21 cellular contexts compared by ENCODE assay signal in the genomic region with DNA sequence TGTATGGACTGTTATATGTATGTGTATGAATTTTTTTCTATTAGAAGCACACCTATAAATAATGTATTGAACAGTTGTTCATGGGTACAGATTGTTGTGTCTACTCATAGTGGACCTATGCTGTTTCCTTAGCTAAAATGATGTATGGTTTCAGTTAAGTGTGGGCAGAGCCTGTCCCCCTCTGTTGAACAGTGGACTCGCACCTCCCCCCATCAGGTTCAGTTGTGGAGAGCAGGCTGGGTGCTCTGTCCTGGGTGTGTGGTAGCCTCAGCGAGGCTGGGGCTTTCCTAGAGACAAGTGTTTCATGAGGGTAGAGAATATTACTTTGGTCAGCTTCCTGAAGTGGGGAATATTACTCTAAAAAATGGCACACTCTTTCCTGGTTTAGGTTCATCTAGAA. TPM values are rescaled to one million over a fixed set of nuclear protein-coding genes. Genes with fewer than 3 reads are reported as not detected.
DNase-seq lines count a peak whose midpoint lies in the region; ATAC-seq, FAIRE-seq and TF ChIP-seq lines count a peak whose summit lies in the region.
"Had no signal": no experiment of that assay in that cellular context is flagged by ENCODE, and none has a peak within 500 bp of the region (broad histone marks: within the 10 kb centered on the region; RNA-seq: fewer than 3 reads in every experiment).

No MANE protein-coding gene starts in this region.

- no peak for TF ChIP-seq EP300 in HepG2 (IDR thresholded peaks at IDR 0.05; ENCODE audit: low read depth in 2 of 2, low read length in 2 of 2)
- no peak for TF ChIP-seq EP300 in HepG2 (CRISPR knock-in tag; IDR thresholded peaks at IDR 0.05; ENCODE audit: borderline replicate concordance)

- no peak overlapping the region for H3K27ac ChIP-seq in HepG2 (ENCODE audit: extremely low read length, insufficient read depth, low read length)
- no peak overlapping the region for H3K27ac ChIP-seq in right lobe of liver
- H3K27ac ChIP-seq: RWPE1, SJCRH30 had no signal

- H3K36me3 ChIP-seq in HepG2 (replicated peaks in 1 of 2; ENCODE audit: control insufficient read depth in 1 of 2, insufficient read depth in 2 of 2, low read length in 2 of 2) (peaks cover 20 to 64% of the 10 kb centered on the region in 2 experiments), right lobe of liver (peaks cover 0 to 33% (median 10%) of the 10 kb centered on the region in 4 donors)

- BruUV-seq in HepG2 (replicated peaks; lab: Mats Ljungman, UMichigan): no TSS peak

- in situ Hi-C loops in HepG2 (cut with HindIII; ENCODE audit: extremely low pct_ligation_motif_present, low pct_unique_long_range_greater_than_20kb): no loop called here

- peaks cover 32% of the 10 kb centered on the region for H3K36me3 Mint-ChIP-seq in WTC11
- H3K36me3 Mint-ChIP-seq in memory B cell: peaks cover 30% of the 10 kb centered on the region
- peaks cover 51% of the 10 kb centered on the region for H3K36me3 Mint-ChIP-seq in type B pancreatic cell

- H3K27me3 ChIP-seq in HepG2 (ENCODE audit: control insufficient read depth in 1 of 2, insufficient read depth in 2 of 2, low read length in 2 of 2) (no peaks in the 10 kb centered on the region; a peak in 1 of 5 replicates), right lobe of liver (no peaks in the 10 kb centered on the region)
- H3K27me3 ChIP-seq: SJCRH30 had no signal

- WGBS in HepG2 (ENCODE audit: low lambda C conversion rate): 95% methylated on average over 2 of the region's 2 CpGs
- WGBS in right lobe of liver (ENCODE audit: insufficient coverage, low coverage, low lambda C conversion rate, missing lambda C conversion rate): 94% methylated on average over 2 of the region's 2 CpGs

- H3K27me3 Mint-ChIP-seq in WTC11 (ENCODE audit: low read depth): no peaks in the 10 kb centered on the region
- no peaks in the 10 kb centered on the region for H3K27me3 Mint-ChIP-seq in memory B cell
- no peaks in the 10 kb centered on the region for H3K27me3 Mint-ChIP-seq in type B pancreatic cell
- H3K27me3 Mint-ChIP-seq: CD4-positive, alpha-beta memory T cell had no signal

- ATAC-seq in HepG2: no peak
- ATAC-seq in right lobe of liver: no peak
- ATAC-seq in WTC11: peak; percentile 32; the same call in 1 of the 2 replicates
- no peak for ATAC-seq in memory B cell (ENCODE audit: low read depth)

- H3K4me2 ChIP-seq in HepG2 (ENCODE audit: low read depth, low read length): no peak overlapping the region

- H3K9me3 Mint-ChIP-seq in WTC11 (no peaks in the 10 kb centered on the region), memory B cell (no peaks in the 10 kb centered on the region), type B pancreatic cell (no peaks in the 10 kb centered on the region)
- H3K9me3 Mint-ChIP-seq: CD4-positive, alpha-beta memory T cell had no signal

- H3K9me3 ChIP-seq in HepG2 (ENCODE audit: low read length) (no peaks in the 10 kb centered on the region), right lobe of liver (no peaks in the 10 kb centered on the region)
- H3K9me3 ChIP-seq: HAP-1, SJCRH30 had no signal

- no peak overlapping the region for H3K4me3 ChIP-seq in HepG2 (replicated peaks in 1 of 3; ENCODE audit: insufficient read depth in 1 of 3, low read depth in 2 of 3, low read length in 3 of 3)
- no peak overlapping the region for H3K4me3 ChIP-seq in right lobe of liver
- H3K4me3 ChIP-seq: HAP-1, SJCRH30 had no signal

- DNase-seq in HepG2 (ENCODE audit: low spot score): no peak
- DNase-seq in right lobe of liver: no peak
- no peak for DNase-seq in WTC11 (ENCODE audit: low spot score)
- no peak for DNase-seq in memory B cell (ENCODE audit: low spot score in 2 of 2)
- no peak for DNase-seq in type B pancreatic cell (ENCODE audit: extremely low spot score, unreplicated experiment)
- no peak for DNase-seq in H4 (ENCODE audit: low spot score)
- DNase-seq in NCI-H748 treated with DMSO at 0.1 percent for 48 hours (lab: John Stamatoyannopoulos, UW): no peak
- DNase-seq in NCI-H2196 treated with DMSO at 0.1 percent for 48 hours (lab: John Stamatoyannopoulos, UW; ENCODE audit: unreplicated experiment): no peak
- DNase-seq: 8988T; Calu3; CD4-positive, alpha-beta memory T cell; DMS53; NCI-H1048; NCI-H146; NCI-H345; NCI-H526; SJCRH30 had no signal

- H3K79me2 ChIP-seq in HepG2 (ENCODE audit: insufficient read depth, low read length): no peaks in the 10 kb centered on the region

- H4K20me1 ChIP-seq in HepG2 (ENCODE audit: insufficient read depth, low read length): 0 out of 2 replicates have a peak, but pooled peaks cover 1% of the 10 kb centered on the region

- H3K27ac Mint-ChIP-seq in WTC11: peak overlapping the region; percentile 52; the same call in 1 of the 2 replicates
- H3K27ac Mint-ChIP-seq in memory B cell: peak overlapping the region; percentile 28
- peak overlapping the region; percentile 64 for H3K27ac Mint-ChIP-seq in type B pancreatic cell
- H3K27ac Mint-ChIP-seq: CD4-positive, alpha-beta memory T cell had no signal

- FAIRE-seq in HepG2 (lab: Jason Lieb, UNC): no peak
- FAIRE-seq: HTR-8/SVneo had no signal

- POLR2A ChIA-PET in HepG2 (lab: Yijun Ruan, JAX) (no interaction called here), WTC11 (lab: Charles Lee) (no interaction called here)

- CTCF ChIA-PET in HepG2 (lab: Yijun Ruan, JAX; ENCODE audit: low intra/inter-chr PET ratio, low total read pairs) (no interaction called here), WTC11 (lab: Charles Lee) (no interaction called here)

- TF ChIP-seq CTCF in HepG2 (CRISPR knock-in tag; IDR thresholded peaks at IDR 0.05) (0 out of 2 replicates have a peak, but pooled peaks have one; percentile 9), right lobe of liver (IDR thresholded peaks at IDR 0.05) (no peak), WTC11 (IDR thresholded peaks at IDR 0.05) (no peak), type B pancreatic cell (conservative IDR thresholded peaks at IDR 0.05) (no peak)

- H3K4me1 ChIP-seq in HepG2 (ENCODE audit: insufficient read depth, low read length): peaks cover 5% of the 10 kb centered on the region
- peaks cover 0 to under 1% (median 0%) of the 10 kb centered on the region in 4 donors for H3K4me1 ChIP-seq in right lobe of liver
- H3K4me1 ChIP-seq: SJCRH30 had no signal

- no peaks in the 10 kb centered on the region for H3K4me1 Mint-ChIP-seq in WTC11
- H3K4me1 Mint-ChIP-seq in memory B cell: no peaks in the 10 kb centered on the region
- H3K4me1 Mint-ChIP-seq in type B pancreatic cell (ENCODE audit: unreplicated experiment): peaks cover 4% of the 10 kb centered on the region

- H3K9ac ChIP-seq in HepG2 (ENCODE audit: insufficient read depth, low read depth, low read length): no peak overlapping the region

- H2AFZ ChIP-seq in HepG2 (ENCODE audit: low read length): no peak overlapping the region

- TF ChIP-seq RAD21 in HepG2 (CRISPR knock-in tag; IDR thresholded peaks at IDR 0.05): no peak

- intact Hi-C loops in HepG2 (cut with micrococcal nuclease; ENCODE audit: unreplicated experiment) (no loop called here), right lobe of liver (cut with DNase I) (no loop called here)

- TF ChIP-seq POLR2A in HepG2 (IDR thresholded peaks at IDR 0.05; ENCODE audit: insufficient read depth in 1 of 2, low read depth in 2 of 2, low read length in 2 of 2) (no peak), right lobe of liver (IDR thresholded peaks at IDR 0.05) (no peak)

- H3K4me3 Mint-ChIP-seq in WTC11 (no peak overlapping the region), memory B cell (no peak overlapping the region), type B pancreatic cell (no peak overlapping the region)
- H3K4me3 Mint-ChIP-seq: CD4-positive, alpha-beta memory T cell had no signal

TF ChIP-seq in HepG2, 621 proteins besides CTCF, POLR2A, EP300 and RAD21:
- TF ChIP-seq ZNF556 (CRISPR knock-in tag; IDR thresholded peaks at IDR 0.05; ENCODE audit: borderline replicate concordance) (no peak), ZMAT3 (CRISPR knock-in tag; conservative IDR thresholded peaks at IDR 0.05) (no peak)

TF ChIP-seq in WTC11, 78 proteins besides CTCF, POLR2A, EP300 and RAD21 (continues in another document):
- TF ChIP-seq FOXJ3 (CRISPR knock-in tag; IDR thresholded peaks at IDR 0.05; ENCODE audit: borderline replicate concordance) (no peak), ZNF396 (CRISPR knock-in tag; IDR thresholded peaks at IDR 0.05; ENCODE audit: borderline replicate concordance) (no peak)

RNA-seq across cellular contexts. Expression of gene LRRTM2, which starts 47.4 kb away (rescaled TPM):
- not detected in 2 replicates for total RNA-seq in HepG2 (2016; rRNA removed; fragmentation: Illumina TruSeq; extraction: Trizol)
- not detected in 2 replicates for total RNA-seq in HepG2 (2016; cell fraction: cytosol; rRNA removed; fragmentation: Illumina TruSeq; extraction: Trizol; ENCODE audit: low read depth)
- total RNA-seq in HepG2 (2016; cell fraction: insoluble cytoplasmic fraction; rRNA removed; fragmentation: Illumina TruSeq; extraction: Trizol): not detected in 2 replicates
- total RNA-seq in HepG2 (2016; cell fraction: membrane; rRNA removed; fragmentation: Illumina TruSeq; extraction: Trizol): not detected in 2 replicates
- total RNA-seq in HepG2 (2016; cell fraction: nucleus; rRNA removed; fragmentation: Illumina TruSeq; extraction: Trizol): not detected in 2 replicates
- polyA plus RNA-seq in HepG2 (2011; rRNA removed): not detected in 2 replicates
- not detected in 2 replicates for polyA plus RNA-seq in HepG2 (2011; cell fraction: cytosol; rRNA removed)
- not detected in 2 replicates for polyA plus RNA-seq in HepG2 (2011; cell fraction: nucleus; rRNA removed)
- 0.03 and 0.08 TPM in 2 replicates for polyA plus RNA-seq in HepG2 (2012)
- not detected in 2 replicates for polyA plus RNA-seq in HepG2 (2016; cell fraction: cytosol; fragmentation: Illumina TruSeq; extraction: Trizol; ENCODE audit: low read depth)
- polyA plus RNA-seq in HepG2 (2016; cell fraction: insoluble cytoplasmic fraction; fragmentation: Illumina TruSeq; extraction: Trizol; ENCODE audit: low read depth): not detected in 2 replicates
- not detected in 2 replicates for polyA plus RNA-seq in HepG2 (2016; cell fraction: membrane; fragmentation: Illumina TruSeq; extraction: Trizol; ENCODE audit: low read depth)
- polyA plus RNA-seq in HepG2 (2016; cell fraction: nucleus; fragmentation: Illumina TruSeq; extraction: Trizol; ENCODE audit: insufficient read depth, low read depth): not detected in 2 replicates
- polyA minus RNA-seq in HepG2 (2011; rRNA and poly(A)+ RNA removed; ENCODE audit: low replicate concordance): not detected in 2 replicates
- not detected in 2 replicates for polyA minus RNA-seq in HepG2 (2011; cell fraction: cytosol; rRNA and poly(A)+ RNA removed)
- polyA minus RNA-seq in HepG2 (2011; cell fraction: nucleus; rRNA and poly(A)+ RNA removed): not detected in 2 replicates
- total RNA-seq in right lobe of liver: under 1 TPM in 5 of 6 experiments, not detected in 1; 0.06 to 0.53 (median 0.17) TPM
- not detected in 3 replicates for total RNA-seq in WTC11 (2021)
- total RNA-seq in type B pancreatic cell (ENCODE audit: low replicate concordance): 4.6 TPM in 1 of 2 replicates, not detected in the other
- 1.2 and 3.4 TPM in 2 replicates for total RNA-seq in H4 (2014; rRNA removed; shearing (Covaris generic))
- total RNA-seq: Calu3; CD4-positive, alpha-beta memory T cell; M059J had no signal
- polyA plus RNA-seq: CD4-positive, alpha-beta memory T cell had no signal

Comparison
In these comparisons a context has a peak if more than half of its experiments do, and no peak if none do; other contexts are left out.
1. Of the 50 proteins assayed by ChIP-seq in both HepG2 and WTC11: peak only in HepG2: CTCF; only in WTC11: none; in both: none; in neither: 49.